In genomic region chr15:93270937-93271472, GRCh38 we compare ENCODE assay signal across 25 cellular contexts.
A peak's percentile ranks its signal among the peaks of the same experiment; 100 is the strongest.
DNase-seq lines count a peak whose midpoint lies in the region; ATAC-seq and TF ChIP-seq lines count a peak whose summit lies in the region.
"Had no signal": no experiment of that assay in that cellular context is flagged by ENCODE, and none has a peak within 500 bp of the region (broad histone marks: within the 10 kb centered on the region; RNA-seq: fewer than 3 reads in every experiment).

No MANE protein-coding gene starts in this region.

- H3K79me2 ChIP-seq in GM23338 (replicated peaks; ENCODE audit: insufficient read depth) (no peaks in the 10 kb centered on the region), MM.1S (ENCODE audit: low read length) (no peaks in the 10 kb centered on the region)

- H3K4me1 Mint-ChIP-seq in GM23338: peaks cover 29% of the 10 kb centered on the region
- peaks cover 16% of the 10 kb centered on the region for H3K4me1 Mint-ChIP-seq in endodermal cell
- H3K4me1 Mint-ChIP-seq in neural crest cell: peaks cover 71% of the 10 kb centered on the region
- no peaks in the 10 kb centered on the region for H3K4me1 Mint-ChIP-seq in stimulated activated naive CD8-positive, alpha-beta T cell treated with anti-CD3 and anti-CD28 coated beads, Interleukin-15, amount 100 ng/mL, for 72 hours

- DNase-seq in GM23338 (ENCODE audit: low spot score) (peak; percentile 31), MM.1S (no peak), endodermal cell (peak; percentile 29), neural crest cell (ENCODE audit: low read depth, low spot score) (no peak), left ventricle myocardium inferior (no peak), NCI-H1930 (lab: John Stamatoyannopoulos, UW) (no peak)
- no peak for DNase-seq in stimulated activated naive CD8-positive, alpha-beta T cell treated with anti-CD3 and anti-CD28 coated beads, Interleukin-15, amount 100 ng/mL, for 72 hours
- DNase-seq: AML-193; Caco-2; CD8-positive, alpha-beta T cell; DMS79; GF-D8; Karpas-422; NCI-H1105 treated with DMSO at 0.1 percent for 48 hours; NCI-H2081; NCI-H524; NCI-H748 treated with DMSO at 0.1 percent for 48 hours; Right ventricle myocardium superior; RPMI8226; T-helper 1 cell had no signal

- intact Hi-C loops in left ventricle myocardium inferior (cut with micrococcal nuclease): no loop called here

- H3K27ac ChIP-seq in GM23338 (ENCODE audit: low read depth): no peak overlapping the region
- H3K27ac ChIP-seq in MM.1S (ENCODE audit: low read length): no peak overlapping the region
- peak overlapping the region; percentile 70 for H3K27ac ChIP-seq in endodermal cell (ENCODE audit: low read depth, low read length)
- no peak overlapping the region for H3K27ac ChIP-seq in left ventricle myocardium inferior (replicated peaks)
- H3K27ac ChIP-seq: A549, C4-2B, SJSA1 had no signal

- peak overlapping the region; percentile 64 for H3K4me2 ChIP-seq in GM23338
- peak overlapping the region; percentile 41; the same call in 1 of the 2 replicates for H3K4me2 ChIP-seq in MM.1S (ENCODE audit: low read depth, low read length)
- H3K4me2 ChIP-seq: A549 had no signal

- H3K4me3 Mint-ChIP-seq in GM23338 (no peak overlapping the region), endodermal cell (no peak overlapping the region), neural crest cell (peak overlapping the region; percentile 43)
- no peak overlapping the region for H3K4me3 Mint-ChIP-seq in stimulated activated naive CD8-positive, alpha-beta T cell treated with anti-CD3 and anti-CD28 coated beads, Interleukin-15, amount 100 ng/mL, for 72 hours
- H3K4me3 Mint-ChIP-seq: CD8-positive, alpha-beta T cell had no signal

- H3K9me2 ChIP-seq in GM23338 (ENCODE audit: insufficient read depth) (no peaks in the 10 kb centered on the region), MM.1S (replicated peaks; ENCODE audit: insufficient read depth, low read length) (no peaks in the 10 kb centered on the region)

- 61 to 84% methylated on average over 6 to 8 of the region's 8 CpGs for WGBS in endodermal cell (ENCODE audit: insufficient coverage in 1 of 2, insufficient read length in 1 of 2), 2 experiments

- no peaks in the 10 kb centered on the region for H4K20me1 ChIP-seq in GM23338 (replicated peaks; ENCODE audit: insufficient read depth)
- H4K20me1 ChIP-seq in MM.1S (ENCODE audit: insufficient read depth, low read length): no peaks in the 10 kb centered on the region

- H3K9me3 Mint-ChIP-seq in GM23338 (peaks cover 27% of the 10 kb centered on the region), endodermal cell (peaks cover 12% of the 10 kb centered on the region), neural crest cell (peaks cover 3% of the 10 kb centered on the region)
- peaks cover 0 to 40% of the 10 kb centered on the region in 2 donors for H3K9me3 Mint-ChIP-seq in stimulated activated naive CD8-positive, alpha-beta T cell treated with anti-CD3 and anti-CD28 coated beads, Interleukin-15, amount 100 ng/mL, for 72 hours
- H3K9me3 Mint-ChIP-seq: CD8-positive, alpha-beta T cell had no signal

- H3K9ac ChIP-seq in MM.1S (ENCODE audit: low read length) (no peak overlapping the region), endodermal cell (ENCODE audit: extremely low read depth, low read length, poor library complexity, severe bottlenecking) (no peak overlapping the region)

- H3K36me3 Mint-ChIP-seq in GM23338 (ENCODE audit: low read depth) (peaks cover 26% of the 10 kb centered on the region), endodermal cell (ENCODE audit: low read depth) (peaks cover 8% of the 10 kb centered on the region), neural crest cell (ENCODE audit: low read depth) (no peaks in the 10 kb centered on the region)
- H3K36me3 Mint-ChIP-seq: CD8-positive, alpha-beta T cell had no signal

- no peaks in the 10 kb centered on the region for H3K36me3 ChIP-seq in GM23338 (ENCODE audit: insufficient read depth)
- no peaks in the 10 kb centered on the region for H3K36me3 ChIP-seq in MM.1S (replicated peaks; ENCODE audit: insufficient read depth, low read length)
- no peaks in the 10 kb centered on the region for H3K36me3 ChIP-seq in endodermal cell (ENCODE audit: control insufficient read depth, insufficient read depth, low read length)
- peaks cover 7% of the 10 kb centered on the region for H3K36me3 ChIP-seq in left ventricle myocardium inferior
- H3K36me3 ChIP-seq: SJSA1 had no signal

- H3K4me1 ChIP-seq in GM23338 (ENCODE audit: insufficient read depth) (peaks cover 31% of the 10 kb centered on the region), MM.1S (ENCODE audit: low read length) (no peaks in the 10 kb centered on the region), endodermal cell (ENCODE audit: control insufficient read depth, insufficient read depth, low read length) (no peaks in the 10 kb centered on the region), left ventricle myocardium inferior (no peaks in the 10 kb centered on the region)
- H3K4me1 ChIP-seq: A549, Caco-2, SJSA1 had no signal

- H2AFZ ChIP-seq in GM23338: no peak overlapping the region
- peak overlapping the region; percentile 40; the same call in 1 of the 2 replicates for H2AFZ ChIP-seq in MM.1S (ENCODE audit: low read length)

- H3K27me3 ChIP-seq in GM23338 (ENCODE audit: insufficient read depth) (no peaks in the 10 kb centered on the region), MM.1S (replicated peaks; ENCODE audit: insufficient read depth, low read length) (no peaks in the 10 kb centered on the region), endodermal cell (ENCODE audit: control insufficient read depth, insufficient read depth, low read length, poor library complexity, severe bottlenecking) (no peaks in the 10 kb centered on the region), left ventricle myocardium inferior (ENCODE audit: low read depth) (no peaks in the 10 kb centered on the region)
- H3K27me3 ChIP-seq: SJSA1 had no signal

- H3F3A ChIP-seq in GM23338 (replicated peaks; ENCODE audit: low read depth) (no peaks in the 10 kb centered on the region), MM.1S (ENCODE audit: insufficient read depth, low read length) (no peaks in the 10 kb centered on the region)

- H3K27ac Mint-ChIP-seq in GM23338 (no peak overlapping the region), endodermal cell (peak overlapping the region; percentile 26), neural crest cell (ENCODE audit: unreplicated experiment) (no peak overlapping the region)
- H3K27ac Mint-ChIP-seq in stimulated activated naive CD8-positive, alpha-beta T cell treated with anti-CD3 and anti-CD28 coated beads, Interleukin-15, amount 100 ng/mL, for 72 hours: no peak overlapping the region
- H3K27ac Mint-ChIP-seq: CD8-positive, alpha-beta T cell had no signal

- ATAC-seq in GM23338 (peak; percentile 66), SK-N-SH treated with all-trans-retinoic acid at 6 μM for 48 hours (no peak)
- no peak for ATAC-seq in stimulated activated naive CD8-positive, alpha-beta T cell treated with anti-CD3 and anti-CD28 coated beads, Interleukin-15, amount 100 ng/mL, for 72 hours
- ATAC-seq: A549; CD8-positive, alpha-beta T cell; HepG2 had no signal

- TF ChIP-seq CTCF in GM23338 (conservative IDR thresholded peaks at IDR 0.05; ENCODE audit: low read depth in 2 of 2): no peak
- TF ChIP-seq CTCF in MM.1S (IDR thresholded peaks at IDR 0.05; ENCODE audit: low read length): no peak
- no peak for TF ChIP-seq CTCF in endodermal cell (conservative IDR thresholded peaks at IDR 0.05)
- TF ChIP-seq CTCF in neural crest cell (conservative IDR thresholded peaks at IDR 0.05): no peak
- no peak for TF ChIP-seq CTCF in left ventricle myocardium inferior (IDR thresholded peaks at IDR 0.05; ENCODE audit: borderline replicate concordance)

- H3K9me3 ChIP-seq in MM.1S (replicated peaks; ENCODE audit: insufficient read depth, low read length): no peaks in the 10 kb centered on the region
- peaks cover 44% of the 10 kb centered on the region for H3K9me3 ChIP-seq in endodermal cell (ENCODE audit: control insufficient read depth, low read length)
- H3K9me3 ChIP-seq in left ventricle myocardium inferior (replicated peaks): peaks cover 42% of the 10 kb centered on the region
- H3K9me3 ChIP-seq: Caco-2, SJSA1 had no signal

- peaks cover 13% of the 10 kb centered on the region for H3K27me3 Mint-ChIP-seq in GM23338 (ENCODE audit: insufficient read depth, low read depth, poor library complexity)
- peaks cover 3% of the 10 kb centered on the region for H3K27me3 Mint-ChIP-seq in endodermal cell (ENCODE audit: insufficient read depth)
- H3K27me3 Mint-ChIP-seq in neural crest cell (ENCODE audit: low read depth): no peaks in the 10 kb centered on the region
- H3K27me3 Mint-ChIP-seq in stimulated activated naive CD8-positive, alpha-beta T cell treated with anti-CD3 and anti-CD28 coated beads, Interleukin-15, amount 100 ng/mL, for 72 hours: no peaks in the 10 kb centered on the region

- H3K4me3 ChIP-seq in GM23338: no peak overlapping the region
- no peak overlapping the region for H3K4me3 ChIP-seq in MM.1S (ENCODE audit: low read length)
- no peak overlapping the region for H3K4me3 ChIP-seq in endodermal cell (ENCODE audit: low read length)
- no peak overlapping the region for H3K4me3 ChIP-seq in left ventricle myocardium inferior
- H3K4me3 ChIP-seq: A549, SJSA1 had no signal

TF ChIP-seq in SK-N-SH treated with all-trans-retinoic acid at 6 μM for 48 hours, 23 proteins besides CTCF, POLR2A, EP300 and RAD21:
- no peak for TF ChIP-seq ESRRG (CRISPR knock-in tag; IDR thresholded peaks at IDR 0.05)
- no peak for TF ChIP-seq ARNTL (CRISPR knock-in tag; IDR thresholded peaks at IDR 0.05; ENCODE audit: borderline replicate concordance, low read depth)
- no peak for TF ChIP-seq ZNF8 (CRISPR knock-in tag; IDR thresholded peaks at IDR 0.05)
- no peak for TF ChIP-seq PPARA (CRISPR knock-in tag; IDR thresholded peaks at IDR 0.05; ENCODE audit: borderline replicate concordance)
- TF ChIP-seq ISL1 (CRISPR knock-in tag; IDR thresholded peaks at IDR 0.05): no peak
- no peak for TF ChIP-seq POU6F1 (CRISPR knock-in tag; IDR thresholded peaks at IDR 0.05; ENCODE audit: borderline replicate concordance, low read depth)

Comparison
In these comparisons a context has a peak if more than half of its experiments do, and no peak if none do; other contexts are left out.
1. DNase-seq: peak in GM23338 (single experiment) and endodermal cell (single experiment); none in MM.1S (single experiment), neural crest cell (single experiment), stimulated activated naive CD8-positive, alpha-beta T cell treated with anti-CD3 and anti-CD28 coated beads, Interleukin-15, amount 100 ng/mL, for 72 hours (0 of 2), left ventricle myocardium inferior (single experiment) and NCI-H1930 (0 of 2).